30 cellular contexts compared by ENCODE assay signal in genomic region chr18:47888156-47888555, GRCh38. TPM values are rescaled to one million over a fixed set of nuclear protein-coding genes. Genes with fewer than 3 reads are reported as not detected.
DNase-seq lines count a peak whose midpoint lies in the region; ATAC-seq, FAIRE-seq and TF ChIP-seq lines count a peak whose summit lies in the region.
"Had no signal": no experiment of that assay in that cellular context is flagged by ENCODE, and none has a peak within 500 bp of the region (broad histone marks: within the 10 kb centered on the region; RNA-seq: fewer than 3 reads in every experiment).

No MANE protein-coding gene starts in this region.

- no peaks in the 10 kb centered on the region for H3K9me3 Mint-ChIP-seq in T-helper 2 cell treated with Interferon-gamma antibody and Interleukin-4, amounts not matched to agents 5 μg/mL and 100 μg/mL, for 36 hours
- no peaks in the 10 kb centered on the region for H3K9me3 Mint-ChIP-seq in mesothelial cell of epicardium
- H3K9me3 Mint-ChIP-seq: CD14-positive monocyte had no signal

- peak overlapping the region; percentile 62 for H3K27ac Mint-ChIP-seq in T-helper 2 cell treated with Interferon-gamma antibody and Interleukin-4, amounts not matched to agents 5 μg/mL and 100 μg/mL, for 36 hours
- H3K27ac Mint-ChIP-seq in mesothelial cell of epicardium: peak overlapping the region; percentile 54

- 0 out of 2 replicates have a peak overlapping the region, but pooled peaks have one; percentile 11 for H3K27ac ChIP-seq in DND-41 (ENCODE audit: low read length)
- H3K27ac ChIP-seq: esophagus muscularis mucosa, foreskin keratinocyte, heart left ventricle, left ventricle myocardium inferior, PC-9, sigmoid colon, tibial nerve had no signal

- DNase-seq in DND-41 (no peak), GM12892 (ENCODE audit: insufficient read length) (no peak), mesothelial cell of epicardium (ENCODE audit: low spot score in 2 of 2, unreplicated experiment in 2 of 2) (no peak), posterior cingulate gyrus (no peak)
- DNase-seq in T-helper 2 cell treated with Interferon-gamma antibody and Interleukin-4, amounts not matched to agents 5 μg/mL and 100 μg/mL, for 36 hours (ENCODE audit: low spot score): no peak
- DNase-seq in activated CD8-positive, alpha-beta memory T cell treated with anti-CD3 and anti-CD28 coated beads, Interleukin-2, amount 50 U/mL, for 48 hours: no peak
- DNase-seq: activated CD4-positive, alpha-beta T cell treated with anti-CD3 and anti-CD28 coated beads for 1 hour; activated naive CD4-positive, alpha-beta T cell treated with Interleukin-2 at 50 U/mL for 16 hours; activated T-cell treated with anti-CD3 and anti-CD28 coated beads, Interleukin-2, amount 50 U/mL, for 48 hours; Calu3; DMS79; foreskin keratinocyte; GF-D8; heart left ventricle; left ventricle myocardium inferior; MV-4-11; NCI-H1436 treated with DMSO at 0.1 percent for 48 hours; NCI-H2081 treated with DMSO at 0.1 percent for 48 hours; NCI-H2227 treated with DMSO at 0.1 percent for 48 hours; nucleus accumbens; PC-9; Right ventricle myocardium superior; sigmoid colon; stimulated activated CD4-positive, alpha-beta T cell treated with anti-CD3 and anti-CD28 coated beads, Interleukin-4, amount 100 ng/mL, for 24 hours had no signal

- no peak overlapping the region for H3K4me3 ChIP-seq in DND-41 (ENCODE audit: low read depth in 1 of 2, low read length in 2 of 2)
- H3K4me3 ChIP-seq: esophagus muscularis mucosa, heart left ventricle, left ventricle myocardium inferior, PC-9, sigmoid colon, tibial nerve had no signal

- intact Hi-C loops in posterior cingulate gyrus (cut with DNase I): no loop called here

- no peak for ATAC-seq in DND-41 (ENCODE audit: insufficient read depth, low read depth)
- ATAC-seq in GM21786 (IDR thresholded peaks at IDR 0.05; ENCODE audit: unreplicated experiment): no peak
- ATAC-seq: foreskin keratinocyte, heart left ventricle had no signal

- peaks cover 23% of the 10 kb centered on the region; the same call in 1 of the 2 replicates for H4K20me1 ChIP-seq in DND-41 (ENCODE audit: insufficient read depth, low read length)

- H3K9ac ChIP-seq in DND-41 (ENCODE audit: low read depth, low read length): no peak overlapping the region

- H3K27me3 ChIP-seq in DND-41 (ENCODE audit: insufficient read depth, low read length, poor library complexity): no peaks in the 10 kb centered on the region
- H3K27me3 ChIP-seq: esophagus muscularis mucosa, foreskin keratinocyte, heart left ventricle, sigmoid colon, tibial nerve had no signal

- no peak for TF ChIP-seq CTCF in DND-41 (IDR thresholded peaks at IDR 0.05; ENCODE audit: borderline replicate concordance, extremely low read depth, low read length, poor library complexity, severe bottlenecking)
- TF ChIP-seq CTCF in mesothelial cell of epicardium (IDR thresholded peaks at IDR 0.05; ENCODE audit: unreplicated experiment): no peak

- peaks cover 83% of the 10 kb centered on the region for H3K36me3 ChIP-seq in DND-41 (ENCODE audit: insufficient read depth, low read length)

- H3K4me1 ChIP-seq in DND-41 (ENCODE audit: insufficient read depth, low read length): no peaks in the 10 kb centered on the region

- TF ChIP-seq POLR2A in GM12892 (IDR thresholded peaks at IDR 0.05; ENCODE audit: low read depth, low read length): no peak

- H3K4me1 Mint-ChIP-seq in T-helper 2 cell treated with Interferon-gamma antibody and Interleukin-4, amounts not matched to agents 5 μg/mL and 100 μg/mL, for 36 hours (ENCODE audit: low read depth): peaks cover 47% of the 10 kb centered on the region
- H3K4me1 Mint-ChIP-seq in mesothelial cell of epicardium: peaks cover 61% of the 10 kb centered on the region
- H3K4me1 Mint-ChIP-seq: CD14-positive monocyte had no signal

- H3K27me3 Mint-ChIP-seq in T-helper 2 cell treated with Interferon-gamma antibody and Interleukin-4, amounts not matched to agents 5 μg/mL and 100 μg/mL, for 36 hours (ENCODE audit: low read depth): no peaks in the 10 kb centered on the region
- H3K27me3 Mint-ChIP-seq in mesothelial cell of epicardium (ENCODE audit: low read depth): no peaks in the 10 kb centered on the region

- peaks cover 84% of the 10 kb centered on the region for H3K79me2 ChIP-seq in DND-41 (ENCODE audit: insufficient read depth, low read length)

- no peaks in the 10 kb centered on the region for H3K9me3 ChIP-seq in DND-41 (ENCODE audit: insufficient read depth, low read length, severe bottlenecking)
- H3K9me3 ChIP-seq: esophagus muscularis mucosa, heart left ventricle, left ventricle myocardium inferior, sigmoid colon, tibial nerve had no signal

- no peak overlapping the region for H2AFZ ChIP-seq in DND-41 (ENCODE audit: low read depth, low read length)
- H2AFZ ChIP-seq: PC-9 had no signal

- H3K36me3 Mint-ChIP-seq in T-helper 2 cell treated with Interferon-gamma antibody and Interleukin-4, amounts not matched to agents 5 μg/mL and 100 μg/mL, for 36 hours (ENCODE audit: low read depth): peaks cover 47% of the 10 kb centered on the region
- peaks cover 21% of the 10 kb centered on the region for H3K36me3 Mint-ChIP-seq in mesothelial cell of epicardium

- H3K4me2 ChIP-seq in DND-41 (ENCODE audit: insufficient read depth, low read length): no peak overlapping the region
- H3K4me2 ChIP-seq: PC-9 had no signal

- FAIRE-seq in GM12892 (lab: Jason Lieb, UNC): peak; percentile 38
- FAIRE-seq: endometrium, keratinocyte had no signal

- H3K4me3 Mint-ChIP-seq in T-helper 2 cell treated with Interferon-gamma antibody and Interleukin-4, amounts not matched to agents 5 μg/mL and 100 μg/mL, for 36 hours: peak overlapping the region; percentile 37
- H3K4me3 Mint-ChIP-seq in mesothelial cell of epicardium: no peak overlapping the region
- H3K4me3 Mint-ChIP-seq: CD14-positive monocyte had no signal

RNA-seq across cellular contexts. Expression of gene SMAD2, which starts 42.3 kb away (rescaled TPM):
- 84.0 TPM for polyA plus RNA-seq in GM12892 (2012; ENCODE audit: missing spikeins)
- total RNA-seq in mesothelial cell of epicardium: 161 to 164 TPM (median 164 TPM) in 3 replicates
